In the genomic region with DNA sequence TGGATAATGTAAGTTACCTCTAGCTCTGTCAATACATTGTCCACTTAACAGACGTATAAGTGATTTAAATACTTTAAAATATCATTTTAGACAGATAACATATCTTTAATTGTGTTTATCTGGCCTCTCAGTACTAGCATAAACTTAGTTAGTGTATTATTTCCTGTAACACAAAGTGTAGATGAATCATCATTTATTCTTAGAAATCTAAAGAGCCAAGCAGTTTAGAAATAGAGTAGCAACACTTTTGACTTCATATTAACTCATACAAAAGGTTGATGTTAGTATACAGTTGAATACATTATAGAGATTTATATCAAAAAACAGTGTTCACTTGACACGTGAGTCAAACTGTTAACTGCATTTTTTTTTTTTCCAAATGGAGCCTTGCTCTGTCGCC, we compare ENCODE assay signal across 19 cellular contexts. TPM values are rescaled to one million over a fixed set of nuclear protein-coding genes. Genes with fewer than 3 reads are reported as not detected.
DNase-seq lines count a peak whose midpoint lies in the region; ATAC-seq, FAIRE-seq and TF ChIP-seq lines count a peak whose summit lies in the region.
"Had no signal": no experiment of that assay in that cellular context is flagged by ENCODE, and none has a peak within 500 bp of the region (broad histone marks: within the 10 kb centered on the region; RNA-seq: fewer than 3 reads in every experiment).

No MANE protein-coding gene starts in this region.

- H3K27me3 ChIP-seq in CD4-positive, CD25-positive, alpha-beta regulatory T cell (ENCODE audit: control insufficient read depth, insufficient read depth, low read length), result no peaks in the 10 kb centered on the region

- no peak overlapping the region for H3K4me3 ChIP-seq in CD4-positive, CD25-positive, alpha-beta regulatory T cell (ENCODE audit: low read depth, low read length)

- FAIRE-seq in frontal cortex (lab: Jason Lieb, UNC), result no peak

- H3K27me3 Mint-ChIP-seq in activated CD8-positive, alpha-beta memory T cell treated with anti-CD3 and anti-CD28 coated beads, Interleukin-2, amount 10 ng/mL, durations not matched to agents 7 days and 5 days, result no peaks in the 10 kb centered on the region
- no peaks in the 10 kb centered on the region for H3K27me3 Mint-ChIP-seq in CD4-positive, CD25-positive, alpha-beta regulatory T cell
- no peaks in the 10 kb centered on the region for H3K27me3 Mint-ChIP-seq in endothelial cell (ENCODE audit: unreplicated experiment)

- H3K36me3 Mint-ChIP-seq in activated CD8-positive, alpha-beta memory T cell treated with anti-CD3 and anti-CD28 coated beads, Interleukin-2, amount 10 ng/mL, durations not matched to agents 7 days and 5 days, result peaks cover 53% of the 10 kb centered on the region
- peaks cover 44% of the 10 kb centered on the region for H3K36me3 Mint-ChIP-seq in CD4-positive, CD25-positive, alpha-beta regulatory T cell
- H3K36me3 Mint-ChIP-seq in endothelial cell (ENCODE audit: low read depth, unreplicated experiment), result peaks cover 14% of the 10 kb centered on the region

- ATAC-seq in activated CD8-positive, alpha-beta memory T cell treated with anti-CD3 and anti-CD28 coated beads, Interleukin-2, amount 10 ng/mL, durations not matched to agents 7 days and 5 days, result peak; percentile 55
- peak; percentile 52 to 71 for ATAC-seq in CD4-positive, CD25-positive, alpha-beta regulatory T cell (ENCODE audit: low read depth in 2 of 2)

- no peak overlapping the region for H3K4me3 Mint-ChIP-seq in activated CD8-positive, alpha-beta memory T cell treated with anti-CD3 and anti-CD28 coated beads, Interleukin-2, amount 10 ng/mL, durations not matched to agents 7 days and 5 days
- H3K4me3 Mint-ChIP-seq in CD4-positive, CD25-positive, alpha-beta regulatory T cell, result no peak overlapping the region
- no peak overlapping the region for H3K4me3 Mint-ChIP-seq in endothelial cell (ENCODE audit: unreplicated experiment)
- H3K4me3 Mint-ChIP-seq: CD14-positive monocyte, HFFc6 had no signal

- TF ChIP-seq CTCF in endothelial cell (IDR thresholded peaks at IDR 0.05; ENCODE audit: unreplicated experiment), result no peak

- peaks cover 92% of the 10 kb centered on the region for H3K36me3 ChIP-seq in CD4-positive, CD25-positive, alpha-beta regulatory T cell (ENCODE audit: control insufficient read depth, insufficient read depth, low read length)

- CTCF ChIA-PET in activated CD8-positive, alpha-beta memory T cell treated with anti-CD3 and anti-CD28 coated beads, Interleukin-2, amount 10 ng/mL, durations not matched to agents 7 days and 5 days (lab: Charles Lee), result interaction anchor here (0.9 kb wide), 1 partner anchor 28 kb away, joined by 3 read pairs; no protein-coding TSS in a partner anchor

- no peaks in the 10 kb centered on the region for H3K9me3 ChIP-seq in CD4-positive, CD25-positive, alpha-beta regulatory T cell (ENCODE audit: control insufficient read depth in 2 of 2, low read length in 2 of 2)

- peak overlapping the region; percentile 49 for H3K27ac Mint-ChIP-seq in activated CD8-positive, alpha-beta memory T cell treated with anti-CD3 and anti-CD28 coated beads, Interleukin-2, amount 10 ng/mL, durations not matched to agents 7 days and 5 days
- peak overlapping the region in 1 of 3 donors; percentile 56 for H3K27ac Mint-ChIP-seq in CD4-positive, CD25-positive, alpha-beta regulatory T cell
- H3K27ac Mint-ChIP-seq in endothelial cell (ENCODE audit: unreplicated experiment), result no peak overlapping the region
- H3K27ac Mint-ChIP-seq: HFFc6 had no signal

- DNase-seq in activated CD8-positive, alpha-beta memory T cell treated with anti-CD3 and anti-CD28 coated beads, Interleukin-2, amount 10 ng/mL, durations not matched to agents 7 days and 5 days, result no peak
- DNase-seq in activated CD8-positive, alpha-beta memory T cell treated with anti-CD3 and anti-CD28 coated beads for 24 hours, result no peak
- DNase-seq in CD4-positive, CD25-positive, alpha-beta regulatory T cell, result peak in 1 of 3 donors; percentile 30
- DNase-seq in HCEC 1CT (peak; percentile 21), fibroblast of peridontal ligament (ENCODE audit: extremely low read depth) (peak; percentile 14), endothelial cell (ENCODE audit: low spot score) (no peak), kidney tubule cell (ENCODE audit: low spot score) (no peak), frontal cortex (ENCODE audit: low spot score in 2 of 2) (no peak)
- DNase-seq: ACHN, AML-193, COR-L47, HFFc6, KBM-7, NCI-H1092, NCI-H146, NCI-H2081, NCI-H748 treated with DMSO at 0.1 percent for 48 hours, OCI-M1 had no signal

- H3K27ac ChIP-seq in CD4-positive, CD25-positive, alpha-beta regulatory T cell (ENCODE audit: insufficient read depth, low read length, poor library complexity, severe bottlenecking), result no peak overlapping the region

- H3K4me1 Mint-ChIP-seq in activated CD8-positive, alpha-beta memory T cell treated with anti-CD3 and anti-CD28 coated beads, Interleukin-2, amount 10 ng/mL, durations not matched to agents 7 days and 5 days, result peaks cover 14% of the 10 kb centered on the region
- peaks cover 0 to 12% (median 8%) of the 10 kb centered on the region in 4 donors for H3K4me1 Mint-ChIP-seq in CD4-positive, CD25-positive, alpha-beta regulatory T cell
- H3K4me1 Mint-ChIP-seq in endothelial cell (ENCODE audit: unreplicated experiment), result no peaks in the 10 kb centered on the region
- H3K4me1 Mint-ChIP-seq: CD14-positive monocyte had no signal

- H3K4me1 ChIP-seq in CD4-positive, CD25-positive, alpha-beta regulatory T cell (ENCODE audit: control insufficient read depth, insufficient read depth, low read length, poor library complexity, severe bottlenecking), result no peaks in the 10 kb centered on the region

- H3K9me3 Mint-ChIP-seq in activated CD8-positive, alpha-beta memory T cell treated with anti-CD3 and anti-CD28 coated beads, Interleukin-2, amount 10 ng/mL, durations not matched to agents 7 days and 5 days (ENCODE audit: low read depth), result no peaks in the 10 kb centered on the region
- H3K9me3 Mint-ChIP-seq in CD4-positive, CD25-positive, alpha-beta regulatory T cell, result no peaks in the 10 kb centered on the region
- no peaks in the 10 kb centered on the region for H3K9me3 Mint-ChIP-seq in endothelial cell (ENCODE audit: unreplicated experiment)
- H3K9me3 Mint-ChIP-seq: CD14-positive monocyte, HFFc6 had no signal

RNA-seq across cellular contexts. Expression of gene NCBP1, which starts 18.0 kb away (rescaled TPM):
- total RNA-seq in activated CD8-positive, alpha-beta memory T cell treated with anti-CD3 and anti-CD28 coated beads, Interleukin-2, amount 10 ng/mL, durations not matched to agents 7 days and 5 days, result 10 to 100 TPM; 41.8 to 42.8 TPM
- total RNA-seq in CD4-positive, CD25-positive, alpha-beta regulatory T cell, result 47.4 TPM
- polyA plus RNA-seq in CD4-positive, CD25-positive, alpha-beta regulatory T cell, result 10 to 100 TPM; 18.0 to 30.1 (median 21.5) TPM
- total RNA-seq in endothelial cell (ENCODE audit: unreplicated experiment), result 34.6 TPM
- total RNA-seq in frontal cortex, result 62.0 TPM

RNA-seq across cellular contexts. Expression of gene TSTD2, which starts 18.5 kb away (rescaled TPM):
- total RNA-seq in activated CD8-positive, alpha-beta memory T cell treated with anti-CD3 and anti-CD28 coated beads, Interleukin-2, amount 10 ng/mL, durations not matched to agents 7 days and 5 days, result 10 to 100 TPM; 12.6 to 15.0 TPM
- 21.5 TPM for total RNA-seq in CD4-positive, CD25-positive, alpha-beta regulatory T cell
- polyA plus RNA-seq in CD4-positive, CD25-positive, alpha-beta regulatory T cell, result 10 to 100 TPM in 1 of 4 donors, 1 to 10 TPM in 3; 5.5 to 13.3 (median 9.1) TPM
- total RNA-seq in endothelial cell (ENCODE audit: unreplicated experiment) (17.5 TPM), frontal cortex (34.2 TPM)

RNA-seq across cellular contexts. Expression of gene XPA, which starts 45.5 kb away (rescaled TPM):
- total RNA-seq in activated CD8-positive, alpha-beta memory T cell treated with anti-CD3 and anti-CD28 coated beads, Interleukin-2, amount 10 ng/mL, durations not matched to agents 7 days and 5 days, result 10 to 100 TPM in 1 of 2 experiments, 1 to 10 TPM in 1; 7.8 to 11.8 TPM
- total RNA-seq in CD4-positive, CD25-positive, alpha-beta regulatory T cell, result 22.2 TPM
- polyA plus RNA-seq in CD4-positive, CD25-positive, alpha-beta regulatory T cell, result 10 to 100 TPM; 21.8 to 28.9 (median 25.8) TPM
- 10.0 TPM for total RNA-seq in endothelial cell (ENCODE audit: unreplicated experiment)
- 21.2 TPM for total RNA-seq in frontal cortex

Comparison
In these comparisons a context has a peak if more than half of its experiments do, and no peak if none do; other contexts are left out.
1. DNase-seq: peak in HCEC 1CT (single experiment) and fibroblast of peridontal ligament (single experiment); none in activated CD8-positive, alpha-beta memory T cell treated with anti-CD3 and anti-CD28 coated beads, Interleukin-2, amount 10 ng/mL, durations not matched to agents 7 days and 5 days (single experiment), activated CD8-positive, alpha-beta memory T cell treated with anti-CD3 and anti-CD28 coated beads for 24 hours (single experiment), endothelial cell (single experiment), kidney tubule cell (single experiment) and frontal cortex (0 of 2).